ENCODE assay signal across 19 cellular contexts in genomic region chr15:40366204-40367037, GRCh38. TPM values are rescaled to one million over a fixed set of nuclear protein-coding genes. Genes with fewer than 3 reads are reported as not detected.
DNase-seq lines count a peak whose midpoint lies in the region; ATAC-seq and TF ChIP-seq lines count a peak whose summit lies in the region.
"Had no signal": no experiment of that assay in that cellular context is flagged by ENCODE, and none has a peak within 500 bp of the region (broad histone marks: within the 10 kb centered on the region; RNA-seq: fewer than 3 reads in every experiment).

No MANE protein-coding gene starts in this region.

- H3K9me3 Mint-ChIP-seq in activated CD4-positive, alpha-beta T cell treated with anti-CD3 and anti-CD28 coated beads, Interleukin-2, amount 10 ng/mL, durations not matched to agents 7 days and 5 days: no peaks in the 10 kb centered on the region
- no peaks in the 10 kb centered on the region for H3K9me3 Mint-ChIP-seq in naive thymus-derived CD8-positive, alpha-beta T cell

- POLR2A ChIA-PET in activated CD4-positive, alpha-beta T cell treated with anti-CD3 and anti-CD28 coated beads, Interleukin-2, amount 10 ng/mL, durations not matched to agents 7 days and 5 days (lab: Charles Lee): interaction anchor here (0.7 kb wide), 1 partner anchor 33 kb away, joined by 3 read pairs; no protein-coding TSS in a partner anchor
- POLR2A ChIA-PET in naive thymus-derived CD8-positive, alpha-beta T cell (lab: Charles Lee): interaction anchor here (1.2 to 1.3 kb wide), 2 partner anchors 41 to 69 kb away, joined by 4 to 6 read pairs; no protein-coding TSS in a partner anchor
- POLR2A ChIA-PET in HEK293T (lab: Yijun Ruan, JAX): interaction anchor here (1.1 to 2.7 kb wide), 3 partner anchors 16 to 39 kb away, joined by 3 to 11 read pairs (median 6); partner anchors contain the start of genes IVD and KNSTRN

- H3K27me3 ChIP-seq in thyroid gland: no peaks in the 10 kb centered on the region
- H3K27me3 ChIP-seq: spleen had no signal

- TF ChIP-seq POLR2A in thyroid gland (IDR thresholded peaks at IDR 0.05): no peak

- H3K9me3 ChIP-seq in T-helper 17 cell (ENCODE audit: control insufficient read depth, low read length, poor library complexity, severe bottlenecking) (no peaks in the 10 kb centered on the region), thyroid gland (no peaks in the 10 kb centered on the region)
- H3K9me3 ChIP-seq: A549, spleen had no signal

- peak overlapping the region; percentile 26 for H3K4me3 Mint-ChIP-seq in activated CD4-positive, alpha-beta T cell treated with anti-CD3 and anti-CD28 coated beads, Interleukin-2, amount 10 ng/mL, durations not matched to agents 7 days and 5 days
- H3K4me3 Mint-ChIP-seq in T-helper 17 cell: peak overlapping the region; percentile 93
- peak overlapping the region in 8 of 10 donors; percentile 49 to 91 (median 86) for H3K4me3 Mint-ChIP-seq in naive thymus-derived CD8-positive, alpha-beta T cell

- H3K4me3 ChIP-seq in thyroid gland (replicated peaks in 1 of 3): no peak overlapping the region
- H3K4me3 ChIP-seq: A549 had no signal

- no peaks in the 10 kb centered on the region for H3K36me3 ChIP-seq in thyroid gland

- H3K27ac ChIP-seq in C4-2B (peak overlapping the region; percentile 73), thyroid gland (peak overlapping the region in 1 of 3 donors; percentile 62)
- H3K27ac ChIP-seq: A549 had no signal

- TF ChIP-seq CTCF in C4-2B (conservative IDR thresholded peaks at IDR 0.05) (no peak), thyroid gland (IDR thresholded peaks at IDR 0.05) (no peak)

- H3K36me3 Mint-ChIP-seq in activated CD4-positive, alpha-beta T cell treated with anti-CD3 and anti-CD28 coated beads, Interleukin-2, amount 10 ng/mL, durations not matched to agents 7 days and 5 days (ENCODE audit: low read depth): no peaks in the 10 kb centered on the region
- H3K36me3 Mint-ChIP-seq in T-helper 17 cell (ENCODE audit: low read depth): no peaks in the 10 kb centered on the region
- H3K36me3 Mint-ChIP-seq in naive thymus-derived CD8-positive, alpha-beta T cell: peaks cover 0 to 3% (median 0%) of the 10 kb centered on the region in 3 donors

- CTCF ChIA-PET in activated CD4-positive, alpha-beta T cell treated with anti-CD3 and anti-CD28 coated beads, Interleukin-2, amount 10 ng/mL, durations not matched to agents 7 days and 5 days (lab: Charles Lee): interaction anchor here (0.8 to 4.8 kb wide), 13 partner anchors 10 to 59 kb away, joined by 3 to 42 read pairs (median 8); partner anchors contain the start of genes DISP2, INAFM2, IVD and PHGR1
- CTCF ChIA-PET in HEK293T (lab: Yijun Ruan, JAX): interaction anchor here (0.6 kb wide), 2 partner anchors 13 to 55 kb away, joined by 3 to 6 read pairs; no protein-coding TSS in a partner anchor

- intact Hi-C loops in thyroid gland (cut with DNase I): loop anchor here (5.0 to 10.0 kb wide), 2 partner anchors 44 to 58 kb away; partner anchors contain the start of gene INAFM2

- peaks cover 6% of the 10 kb centered on the region for H3K27me3 Mint-ChIP-seq in activated CD4-positive, alpha-beta T cell treated with anti-CD3 and anti-CD28 coated beads, Interleukin-2, amount 10 ng/mL, durations not matched to agents 7 days and 5 days
- H3K27me3 Mint-ChIP-seq in T-helper 17 cell: no peaks in the 10 kb centered on the region
- no peaks in the 10 kb centered on the region for H3K27me3 Mint-ChIP-seq in naive thymus-derived CD8-positive, alpha-beta T cell

- no peak for ATAC-seq in T-helper 17 cell
- ATAC-seq in naive thymus-derived CD8-positive, alpha-beta T cell: no peak
- ATAC-seq in HG03196 (IDR thresholded peaks at IDR 0.05; ENCODE audit: unreplicated experiment): no peak
- ATAC-seq: A549 had no signal

- 90 to 94% methylated on average over 6 to 7 of the region's 7 CpGs for WGBS in thyroid gland, 2 donors

- H3K4me1 ChIP-seq in thyroid gland: peaks cover 12 to 24% of the 10 kb centered on the region in 2 donors

- peaks cover 13% of the 10 kb centered on the region for H3K4me1 Mint-ChIP-seq in activated CD4-positive, alpha-beta T cell treated with anti-CD3 and anti-CD28 coated beads, Interleukin-2, amount 10 ng/mL, durations not matched to agents 7 days and 5 days
- H3K4me1 Mint-ChIP-seq in T-helper 17 cell: peaks cover 27% of the 10 kb centered on the region
- peaks cover 21 to 34% (median 30%) of the 10 kb centered on the region in 4 donors for H3K4me1 Mint-ChIP-seq in naive thymus-derived CD8-positive, alpha-beta T cell

- DNase-seq in activated CD4-positive, alpha-beta T cell treated with anti-CD3 and anti-CD28 coated beads, Interleukin-2, amount 10 ng/mL, durations not matched to agents 7 days and 5 days: no peak
- no peak for DNase-seq in activated CD4-positive, alpha-beta T cell treated with anti-CD3 and anti-CD28 coated beads, Interleukin-2, amount 50 U/mL, for 48 hours
- no peak for DNase-seq in T-helper 17 cell
- no peak for DNase-seq in naive thymus-derived CD8-positive, alpha-beta T cell
- no peak for DNase-seq in thyroid gland
- DNase-seq in HEK293T (ENCODE audit: extremely low spot score): no peak
- DNase-seq: activated CD4-positive, alpha-beta T cell treated with anti-CD3 and anti-CD28 coated beads for 1 hour; Calu3; GOT3; NCI-H1417; NCI-H345; SHP77 treated with DMSO at 0.1 percent for 48 hours; stimulated activated naive CD4-positive, alpha-beta T cell; T-helper 9 cell had no signal

- no peak overlapping the region for H3K27ac Mint-ChIP-seq in activated CD4-positive, alpha-beta T cell treated with anti-CD3 and anti-CD28 coated beads, Interleukin-2, amount 10 ng/mL, durations not matched to agents 7 days and 5 days
- H3K27ac Mint-ChIP-seq in T-helper 17 cell: no peak overlapping the region
- peak overlapping the region in 2 of 10 donors; percentile 69 to 85 for H3K27ac Mint-ChIP-seq in naive thymus-derived CD8-positive, alpha-beta T cell

TF ChIP-seq in HEK293T, 16 proteins besides CTCF, POLR2A, EP300 and RAD21:
- TF ChIP-seq NFRKB (IDR thresholded peaks at IDR 0.05) (no peak), HDGF (IDR thresholded peaks at IDR 0.05; ENCODE audit: borderline replicate concordance) (no peak), ARNT (IDR thresholded peaks at IDR 0.05) (no peak), FOXM1 (IDR thresholded peaks at IDR 0.05; ENCODE audit: borderline replicate concordance) (no peak), SUZ12 (IDR thresholded peaks at IDR 0.05) (no peak), PKNOX1 (IDR thresholded peaks at IDR 0.05) (no peak), TARDBP (IDR thresholded peaks at IDR 0.05) (no peak), ZNF384 (IDR thresholded peaks at IDR 0.05) (no peak), SP1 (IDR thresholded peaks at IDR 0.05) (no peak), L3MBTL2 (conservative IDR thresholded peaks at IDR 0.05) (no peak), FOXA1 (IDR thresholded peaks at IDR 0.05) (no peak), LEF1 (IDR thresholded peaks at IDR 0.05; ENCODE audit: borderline replicate concordance) (no peak), CTBP1 (IDR thresholded peaks at IDR 0.05; ENCODE audit: borderline replicate concordance) (no peak), ELF4 (IDR thresholded peaks at IDR 0.05) (no peak), FOXK2 (IDR thresholded peaks at IDR 0.05) (no peak), BHLHE40 (IDR thresholded peaks at IDR 0.05; ENCODE audit: borderline replicate concordance) (no peak)
TF ChIP-seq in HEK293T: peak in this region for 0.

RNA-seq across cellular contexts. Expression of gene DISP2, which starts 8.4 kb away (rescaled TPM):
- total RNA-seq in activated CD4-positive, alpha-beta T cell treated with anti-CD3 and anti-CD28 coated beads, Interleukin-2, amount 10 ng/mL, durations not matched to agents 7 days and 5 days: 1 to 10 TPM in 1 of 2 experiments, under 1 TPM in 1; 0.60 to 1.4 TPM
- under 1 TPM; 0.02 to 0.03 TPM for total RNA-seq in T-helper 17 cell
- total RNA-seq in naive thymus-derived CD8-positive, alpha-beta T cell: under 1 TPM; 0.31 to 0.52 TPM
- polyA plus RNA-seq in naive thymus-derived CD8-positive, alpha-beta T cell: under 1 TPM; 0.02 to 0.73 (median 0.42) TPM
- total RNA-seq in thyroid gland: 1 to 10 TPM in 3 of 4 donors, under 1 TPM in 1; 0.81 to 5.9 (median 3.6) TPM

RNA-seq across cellular contexts. Expression of gene PHGR1, which starts 15.6 kb away (rescaled TPM):
- total RNA-seq in activated CD4-positive, alpha-beta T cell treated with anti-CD3 and anti-CD28 coated beads, Interleukin-2, amount 10 ng/mL, durations not matched to agents 7 days and 5 days: not detected
- total RNA-seq in T-helper 17 cell (not detected), thyroid gland (not detected)
- total RNA-seq in naive thymus-derived CD8-positive, alpha-beta T cell: not detected
- polyA plus RNA-seq in naive thymus-derived CD8-positive, alpha-beta T cell: not detected
- total RNA-seq: Calu3, mononuclear cell, spleen had no signal
- polyA plus RNA-seq: A549 had no signal

RNA-seq across cellular contexts. Expression of gene KNSTRN, which starts 16.1 kb away (rescaled TPM):
- total RNA-seq in activated CD4-positive, alpha-beta T cell treated with anti-CD3 and anti-CD28 coated beads, Interleukin-2, amount 10 ng/mL, durations not matched to agents 7 days and 5 days: 10 to 100 TPM; 57.5 to 63.3 TPM
- total RNA-seq in T-helper 17 cell: 1 to 10 TPM; 2.2 to 4.9 TPM
- total RNA-seq in naive thymus-derived CD8-positive, alpha-beta T cell: 1 to 10 TPM; 8.4 to 8.8 TPM
- polyA plus RNA-seq in naive thymus-derived CD8-positive, alpha-beta T cell: 1 to 10 TPM; 2.1 to 2.8 (median 2.4) TPM
- total RNA-seq in thyroid gland: 100 to 1,000 TPM; 216 to 342 (median 251) TPM

RNA-seq across cellular contexts. Expression of gene CCDC9B, which starts 25.7 kb away (rescaled TPM):
- total RNA-seq in activated CD4-positive, alpha-beta T cell treated with anti-CD3 and anti-CD28 coated beads, Interleukin-2, amount 10 ng/mL, durations not matched to agents 7 days and 5 days: 1 to 10 TPM in 1 of 2 experiments, under 1 TPM in 1; 0.81 to 1.0 TPM
- 1 to 10 TPM; 4.1 to 5.3 TPM for total RNA-seq in T-helper 17 cell
- 1 to 10 TPM; 1.4 to 1.5 TPM for total RNA-seq in naive thymus-derived CD8-positive, alpha-beta T cell
- polyA plus RNA-seq in naive thymus-derived CD8-positive, alpha-beta T cell: under 1 TPM in 2 of 3 donors, not detected in 1; 0.08 to 0.62 TPM
- total RNA-seq in thyroid gland: 100 to 1,000 TPM in 2 of 4 donors, 10 to 100 TPM in 2; 54.2 to 126 (median 97.5) TPM

RNA-seq across cellular contexts. Expression of gene IVD, which starts 39.2 kb away (rescaled TPM):
- total RNA-seq in activated CD4-positive, alpha-beta T cell treated with anti-CD3 and anti-CD28 coated beads, Interleukin-2, amount 10 ng/mL, durations not matched to agents 7 days and 5 days: 10 to 100 TPM; 38.4 to 47.1 TPM
- 10 to 100 TPM; 30.1 to 37.0 TPM for total RNA-seq in T-helper 17 cell
- 100 to 1,000 TPM; 120 TPM for total RNA-seq in naive thymus-derived CD8-positive, alpha-beta T cell
- polyA plus RNA-seq in naive thymus-derived CD8-positive, alpha-beta T cell: 10 to 100 TPM; 48.2 to 77.7 (median 49.5) TPM
- 100 to 1,000 TPM; 393 to 723 (median 539) TPM for total RNA-seq in thyroid gland

Comparison
In these comparisons a context has a peak if more than half of its experiments do, and no peak if none do; other contexts are left out.
1. H3K4me3 Mint-ChIP-seq: peak in every context shown above with its lines; median percentile 93 in T-helper 17 cell; 86 in naive thymus-derived CD8-positive, alpha-beta T cell; 26 in activated CD4-positive, alpha-beta T cell treated with anti-CD3 and anti-CD28 coated beads, Interleukin-2, amount 10 ng/mL, durations not matched to agents 7 days and 5 days.
2. RNA of gene KNSTRN, which starts 16.1 kb away (total RNA-seq): 216 to 342 TPM in thyroid gland and 57.5 to 63.3 TPM in activated CD4-positive, alpha-beta T cell treated with anti-CD3 and anti-CD28 coated beads, Interleukin-2, amount 10 ng/mL, durations not matched to agents 7 days and 5 days; 8.4 to 8.8 TPM in naive thymus-derived CD8-positive, alpha-beta T cell and 2.2 to 4.9 TPM in T-helper 17 cell; every median in the first group is over 4 times any median in the second.